ENCODE assay signal across 8 cellular contexts in genomic region chr6:34249469-34250370, GRCh38. TPM values are rescaled to one million over a fixed set of nuclear protein-coding genes. Genes with fewer than 3 reads are reported as not detected.
DNase-seq lines count a peak whose midpoint lies in the region; ATAC-seq and TF ChIP-seq lines count a peak whose summit lies in the region.

No MANE protein-coding gene starts in this region.

- peaks cover 19% of the 10 kb centered on the region for H3K36me3 Mint-ChIP-seq in activated B cell treated with CpG ODN at 0.5 μM for 24 hours (ENCODE audit: low read depth)

- peak overlapping the region; percentile 95 for H3K27ac ChIP-seq in right atrium auricular region
- H3K27ac ChIP-seq in skeletal muscle tissue (ENCODE audit: low read depth, low read length), result peak overlapping the region; percentile 79

- TF ChIP-seq CTCF in activated B cell treated with CpG ODN at 0.5 μM for 24 hours (IDR thresholded peaks at IDR 0.05) (no peak), right atrium auricular region (IDR thresholded peaks at IDR 0.05) (no peak)

- no peaks in the 10 kb centered on the region for H3K9me3 Mint-ChIP-seq in activated B cell treated with CpG ODN at 0.5 μM for 24 hours

- intact Hi-C loops in activated B cell treated with CpG ODN at 0.5 μM for 24 hours (cut with micrococcal nuclease), result loop anchor here (1.0 to 5.0 kb wide), 11 partner anchors 12 to 993 kb away; partner anchors contain the start of gene NUDT3

- peaks cover 48% of the 10 kb centered on the region for H3K4me1 Mint-ChIP-seq in activated B cell treated with CpG ODN at 0.5 μM for 24 hours

- H3K4me3 ChIP-seq in right atrium auricular region (peak overlapping the region; percentile 65 to 88), skeletal muscle tissue (ENCODE audit: low read length in 3 of 3) (peak overlapping the region; percentile 64 to 95 (median 88))

- H3K9me3 ChIP-seq in right atrium auricular region (no peaks in the 10 kb centered on the region), skeletal muscle tissue (ENCODE audit: control insufficient read depth in 3 of 3, low read length in 3 of 3) (no peaks in the 10 kb centered on the region)

- no peaks in the 10 kb centered on the region for H3K27me3 Mint-ChIP-seq in activated B cell treated with CpG ODN at 0.5 μM for 24 hours

- ATAC-seq in HG02870 (IDR thresholded peaks at IDR 0.05; ENCODE audit: unreplicated experiment), result peak; percentile 29
- ATAC-seq in activated B cell treated with CpG ODN at 0.5 μM for 24 hours (ENCODE audit: low read depth), result peak; percentile 39

- CTCF ChIA-PET in activated B cell treated with CpG ODN at 0.5 μM for 24 hours (lab: Charles Lee), result interaction anchor here (0.6 to 5.4 kb wide), 26 partner anchors 13 to 890 kb away, joined by 3 to 168 read pairs (median 5); partner anchors contain the start of genes HMGA1, NUDT3 and RPS10

- H3K9ac ChIP-seq in skeletal muscle tissue (ENCODE audit: low read depth in 1 of 3, low read length in 3 of 3), result peak overlapping the region; percentile 86 to 91 (median 87)

- peak overlapping the region; percentile 96 for H3K27ac Mint-ChIP-seq in activated B cell treated with CpG ODN at 0.5 μM for 24 hours

- H3K36me3 ChIP-seq in right atrium auricular region (no peaks in the 10 kb centered on the region), skeletal muscle tissue (ENCODE audit: control insufficient read depth in 3 of 3, insufficient read depth in 3 of 3, low read length in 3 of 3) (peaks cover 0 to 2% (median 0%) of the 10 kb centered on the region in 3 donors)

- H3K4me3 Mint-ChIP-seq in activated B cell treated with CpG ODN at 0.5 μM for 24 hours, result peak overlapping the region; percentile 95

- H3K27me3 ChIP-seq in right atrium auricular region, result no peaks in the 10 kb centered on the region
- no peaks in the 10 kb centered on the region for H3K27me3 ChIP-seq in skeletal muscle tissue (ENCODE audit: control insufficient read depth in 3 of 3, insufficient read depth in 3 of 3, low read length in 3 of 3)

- POLR2A ChIA-PET in activated B cell treated with CpG ODN at 0.5 μM for 24 hours (lab: Charles Lee), result interaction anchor here (0.6 to 5.1 kb wide), 19 partner anchors 8 to 359 kb away, joined by 3 to 70 read pairs (median 7); partner anchors contain the start of genes HMGA1, NUDT3 and RPS10

- DNase-seq in NCI-H146 (lab: John Stamatoyannopoulos, UW), result peak; percentile 57
- DNase-seq in NCI-H146 treated with DMSO at 0.1 percent for 48 hours (lab: John Stamatoyannopoulos, UW; ENCODE audit: unreplicated experiment), result no peak
- DNase-seq in activated B cell treated with CpG ODN at 0.5 μM for 24 hours, result no peak
- no peak for DNase-seq in right atrium auricular region (ENCODE audit: low spot score)
- DNase-seq in NCI-H748 treated with DMSO at 0.1 percent for 48 hours (lab: John Stamatoyannopoulos, UW), result no peak
- no peak for DNase-seq in NCI-H2107 treated with DMSO at 0.1 percent for 48 hours (lab: John Stamatoyannopoulos, UW; ENCODE audit: unreplicated experiment)

- peaks cover 0 to 27% of the 10 kb centered on the region in 2 donors for H3K4me1 ChIP-seq in right atrium auricular region
- H3K4me1 ChIP-seq in skeletal muscle tissue (ENCODE audit: control insufficient read depth in 3 of 3, insufficient read depth in 3 of 3, low read length in 3 of 3), result peaks cover 14 to 29% (median 18%) of the 10 kb centered on the region in 3 donors

RNA-seq across cellular contexts. Expression of gene SMIM29, which starts 0.9 kb away (rescaled TPM):
- total RNA-seq in activated B cell treated with CpG ODN at 0.5 μM for 24 hours (25.8 and 27.7 TPM in 2 replicates), right atrium auricular region (10 to 100 TPM; 21.7 to 29.4 TPM), skeletal muscle tissue (5.2 TPM)

RNA-seq across cellular contexts. Expression of gene HMGA1, which starts 13.0 kb away (rescaled TPM):
- total RNA-seq in activated B cell treated with CpG ODN at 0.5 μM for 24 hours, result 186 and 188 TPM in 2 replicates
- total RNA-seq in right atrium auricular region, result 10 to 100 TPM; 29.6 to 37.8 TPM
- total RNA-seq in skeletal muscle tissue, result 20.4 TPM
